Comparison of ENCODE assay signal across 8 cellular contexts in the genomic region with DNA sequence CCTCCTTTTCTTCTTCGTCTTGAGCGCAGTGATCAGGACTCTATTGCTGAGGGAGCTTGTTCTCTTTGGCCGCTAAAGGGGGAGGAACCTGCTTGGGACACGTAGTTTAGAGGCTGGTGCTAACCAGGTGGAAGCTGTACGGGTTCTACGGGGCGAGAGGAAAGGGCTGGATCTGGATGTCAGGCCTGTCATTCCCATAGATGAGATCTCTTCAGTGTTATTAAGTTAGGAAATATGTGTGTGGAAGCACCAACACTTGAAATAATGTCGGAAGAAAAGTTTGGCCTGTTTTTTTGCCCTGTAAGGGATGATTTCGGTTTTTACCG. TPM values are rescaled to one million over a fixed set of nuclear protein-coding genes. Genes with fewer than 3 reads are reported as not detected.
DNase-seq lines count a peak whose midpoint lies in the region; ATAC-seq, FAIRE-seq and TF ChIP-seq lines count a peak whose summit lies in the region.

No MANE protein-coding gene starts in this region.

- ATAC-seq in GM21529 (IDR thresholded peaks at IDR 0.05; ENCODE audit: unreplicated experiment) = peak; percentile 56
- peak; percentile 60 for ATAC-seq in aorta (ENCODE audit: low FRiP score)

- no peak for FAIRE-seq in HTR-8/SVneo (lab: Jason Lieb, UNC)

- H3K4me3 ChIP-seq in WI38 (ENCODE audit: low read depth, low read length) = peak overlapping the region; percentile 99
- H3K4me3 ChIP-seq in esophagus (ENCODE audit: low read depth in 1 of 2, low read length in 2 of 2) = peak overlapping the region; percentile 79 to 100
- H3K4me3 ChIP-seq in aorta (ENCODE audit: low read length in 2 of 2) = peak overlapping the region; percentile 91 to 96

- H3K4me1 ChIP-seq in esophagus (ENCODE audit: control insufficient read depth in 2 of 2, insufficient read depth in 2 of 2, low read length in 1 of 2) (peaks cover 0 to 7% of the 10 kb centered on the region in 2 donors), aorta (ENCODE audit: control insufficient read depth in 1 of 2, insufficient read depth in 2 of 2, low read length in 2 of 2) (peaks cover 0 to 4% of the 10 kb centered on the region in 2 donors)

- H3K27ac ChIP-seq in esophagus (ENCODE audit: low read depth in 2 of 2, low read length in 1 of 2) = peak overlapping the region; percentile 90 to 97
- H3K27ac ChIP-seq in aorta (ENCODE audit: low read depth in 1 of 2, low read length in 2 of 2) = no peak overlapping the region

- 0 to 2% methylated on average over 10 of the region's 10 CpGs for WGBS in esophagus, 2 donors
- 1% methylated on average over 10 of the region's 10 CpGs for WGBS in aorta, 2 donors

- H3K27me3 ChIP-seq in esophagus (ENCODE audit: control insufficient read depth in 1 of 2, insufficient read depth in 2 of 2, low read length in 2 of 2) = no peaks in the 10 kb centered on the region
- H3K27me3 ChIP-seq in aorta (ENCODE audit: control insufficient read depth in 1 of 2, insufficient read depth in 2 of 2, low read length in 1 of 2) = no peaks in the 10 kb centered on the region

- no peak for TF ChIP-seq CTCF in WI38 (IDR thresholded peaks at IDR 0.05; ENCODE audit: low read depth, low read length)

- H3K9me3 ChIP-seq in esophagus (ENCODE audit: control insufficient read depth in 2 of 2, insufficient read depth in 1 of 2, low read depth in 1 of 2, low read length in 1 of 2) = no peaks in the 10 kb centered on the region
- no peaks in the 10 kb centered on the region for H3K9me3 ChIP-seq in aorta (ENCODE audit: control insufficient read depth, low read length)

- intact Hi-C loops in aorta (cut with DNase I) = loop anchor here in 1 of 2 donors (5.0 kb wide), 1 partner anchor 41 kb away; no protein-coding TSS in a partner anchor

- DNase-seq in NCI-H748 (lab: John Stamatoyannopoulos, UW; ENCODE audit: unreplicated experiment) (peak; percentile 59), NCI-H748 treated with DMSO at 0.1 percent for 48 hours (lab: John Stamatoyannopoulos, UW) (no peak), HTR-8/SVneo (ENCODE audit: insufficient read length, low spot score) (peak; percentile 10), myocyte (ENCODE audit: low read depth) (peak; percentile 41), aorta (no peak)

- H3K36me3 ChIP-seq in esophagus (ENCODE audit: control insufficient read depth in 2 of 2, insufficient read depth in 2 of 2, low read length in 1 of 2) = peaks cover 2% of the 10 kb centered on the region in 2 donors
- H3K36me3 ChIP-seq in aorta (ENCODE audit: control insufficient read depth in 1 of 2, insufficient read depth in 2 of 2, low read length in 1 of 2) = peaks cover 0 to 2% of the 10 kb centered on the region in 2 donors

RNA-seq across cellular contexts. Expression of a gene that starts 0.6 kb away (rescaled TPM):
- polyA plus RNA-seq in esophagus = 10 to 100 TPM; 22.6 to 28.8 TPM
- 52.3 and 68.5 TPM in 2 replicates for total RNA-seq in myocyte
- 55.8 TPM for polyA plus RNA-seq in myocyte (2012)
- 10 to 100 TPM; 84.6 to 88.1 TPM for total RNA-seq in aorta
- 10 to 100 TPM; 30.7 to 31.9 TPM for polyA plus RNA-seq in aorta

RNA-seq across cellular contexts. Expression of a gene that starts 32.0 kb away (rescaled TPM):
- polyA plus RNA-seq in esophagus (10 to 100 TPM; 46.0 to 62.7 TPM), aorta (10 to 100 TPM in 1 of 2 donors, 1 to 10 TPM in 1; 7.6 to 11.7 TPM)
- total RNA-seq in myocyte (40.1 and 46.3 TPM in 2 replicates), aorta (10 to 100 TPM; 24.7 to 28.6 TPM)
- polyA plus RNA-seq in myocyte (2012) = 38.4 TPM

RNA-seq across cellular contexts. Expression of a gene that starts 32.6 kb away (rescaled TPM):
- polyA plus RNA-seq in esophagus (1 to 10 TPM; 2.6 to 3.8 TPM), aorta (1 to 10 TPM in 1 of 2 donors, under 1 TPM in 1; 0.50 to 1.6 TPM)
- total RNA-seq in myocyte (14.5 and 14.8 TPM in 2 replicates), aorta (1 to 10 TPM; 4.4 to 4.8 TPM)
- 4.1 TPM for polyA plus RNA-seq in myocyte (2012)

RNA-seq across cellular contexts. Expression of a gene that starts 37.5 kb away (rescaled TPM):
- polyA plus RNA-seq in esophagus = under 1 TPM; 0.34 to 0.37 TPM
- not detected in 2 replicates for total RNA-seq in myocyte
- 0.05 TPM for polyA plus RNA-seq in myocyte (2012)
- under 1 TPM; 0.49 to 0.51 TPM for total RNA-seq in aorta
- under 1 TPM in 1 of 2 donors, not detected in 1; 0.15 TPM for polyA plus RNA-seq in aorta

Comparison
In these comparisons a context has a peak if more than half of its experiments do, and no peak if none do; other contexts are left out.
1. DNase-seq: peak in NCI-H748 (single experiment), HTR-8/SVneo (single experiment) and myocyte (single experiment); none in NCI-H748 treated with DMSO at 0.1 percent for 48 hours (single experiment) and aorta (0 of 2).
2. H3K27ac ChIP-seq: peak in esophagus (2 of 2); none in aorta (0 of 2).
3. Peak in every context shown above with its lines, with median percentiles within 50 percentile points of each other: H3K4me3 ChIP-seq.